Comparison of ENCODE assay signal across 1 cellular context in the genomic region with DNA sequence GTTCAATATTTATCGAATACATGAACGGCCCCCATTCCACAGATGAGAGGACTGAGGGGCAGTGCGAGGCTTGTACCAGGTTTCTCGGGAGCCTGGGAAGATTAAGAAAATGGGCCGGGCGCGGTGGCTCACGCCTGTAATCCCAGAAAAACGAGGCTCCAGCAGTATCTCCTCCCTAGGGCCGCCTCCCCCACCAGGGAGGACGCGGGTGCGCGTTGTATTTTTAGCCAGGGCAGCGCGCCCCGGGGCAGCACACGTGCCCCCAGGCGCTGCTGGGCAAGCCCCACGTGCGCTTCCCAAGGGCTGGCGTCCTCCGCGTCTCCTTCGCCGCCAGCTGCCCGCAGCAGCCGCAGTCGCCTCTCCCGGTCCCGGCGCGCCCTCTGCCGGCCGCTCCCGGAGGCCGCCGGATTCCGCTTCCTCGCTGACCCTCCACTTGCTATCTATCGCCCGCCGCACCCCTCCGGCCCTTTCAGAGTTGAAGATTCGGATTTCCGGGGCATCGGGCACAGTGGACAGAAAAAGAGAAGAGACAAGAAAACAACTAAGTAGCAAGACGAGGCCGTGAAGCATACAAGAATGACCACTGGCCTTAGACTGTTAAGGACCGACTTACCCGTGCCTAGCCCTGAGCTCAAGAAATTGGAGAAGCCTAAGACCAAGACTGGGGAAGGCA.
TF ChIP-seq lines count a peak whose summit lies in the region.

No MANE protein-coding gene starts in this region.

TF ChIP-seq in HepG2, 621 proteins besides CTCF, POLR2A, EP300 and RAD21 (continued from another document and continues in another):
- TF ChIP-seq, protein P1, sequence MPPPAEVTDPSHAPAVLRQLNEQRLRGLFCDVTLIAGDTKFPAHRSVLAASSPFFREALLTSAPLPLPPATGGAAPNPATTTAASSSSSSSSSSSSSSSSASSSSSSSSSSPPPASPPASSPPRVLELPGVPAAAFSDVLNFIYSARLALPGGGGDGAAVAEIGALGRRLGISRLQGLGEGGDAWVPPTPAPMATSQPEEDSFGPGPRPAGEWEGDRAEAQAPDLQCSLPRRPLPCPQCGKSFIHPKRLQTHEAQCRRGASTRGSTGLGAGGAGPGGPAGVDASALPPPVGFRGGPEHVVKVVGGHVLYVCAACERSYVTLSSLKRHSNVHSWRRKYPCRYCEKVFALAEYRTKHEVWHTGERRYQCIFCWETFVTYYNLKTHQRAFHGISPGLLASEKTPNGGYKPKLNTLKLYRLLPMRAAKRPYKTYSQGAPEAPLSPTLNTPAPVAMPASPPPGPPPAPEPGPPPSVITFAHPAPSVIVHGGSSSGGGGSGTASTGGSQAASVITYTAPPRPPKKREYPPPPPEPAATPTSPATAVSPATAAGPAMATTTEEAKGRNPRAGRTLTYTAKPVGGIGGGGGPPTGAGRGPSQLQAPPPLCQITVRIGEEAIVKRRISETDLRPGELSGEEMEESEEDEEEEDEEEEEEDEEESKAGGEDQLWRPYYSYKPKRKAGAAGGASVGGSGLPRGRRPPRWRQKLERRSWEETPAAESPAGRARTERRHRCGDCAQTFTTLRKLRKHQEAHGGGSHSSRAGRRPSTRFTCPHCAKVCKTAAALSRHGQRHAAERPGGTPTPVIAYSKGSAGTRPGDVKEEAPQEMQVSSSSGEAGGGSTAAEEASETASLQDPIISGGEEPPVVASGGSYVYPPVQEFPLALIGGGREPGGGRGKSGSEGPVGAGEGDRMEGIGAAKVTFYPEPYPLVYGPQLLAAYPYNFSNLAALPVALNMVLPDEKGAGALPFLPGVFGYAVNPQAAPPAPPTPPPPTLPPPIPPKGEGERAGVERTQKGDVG (CRISPR knock-in tag; IDR thresholded peaks at IDR 0.05; ENCODE audit: borderline replicate concordance) = no peak
- TF ChIP-seq SIN3B (IDR thresholded peaks at IDR 0.05; ENCODE audit: low read length) (no peak), ZNF484 (CRISPR knock-in tag; IDR thresholded peaks at IDR 0.05; ENCODE audit: borderline replicate concordance, low read depth) (no peak), ZNF12 (CRISPR knock-in tag; IDR thresholded peaks at IDR 0.05) (no peak), TCF12 (IDR thresholded peaks at IDR 0.05) (no peak), TCF12 (CRISPR knock-in tag; IDR thresholded peaks at IDR 0.05) (no peak), TBP (CRISPR knock-in tag; IDR thresholded peaks at IDR 0.05) (no peak), ZNF335 (CRISPR knock-in tag; IDR thresholded peaks at IDR 0.05) (no peak), ZNF720 (CRISPR knock-in tag; IDR thresholded peaks at IDR 0.05) (no peak), CBFB (CRISPR knock-in tag; IDR thresholded peaks at IDR 0.05) (peak; percentile 79; the same call in 1 of the 2 replicates), RARA (CRISPR knock-in tag; IDR thresholded peaks at IDR 0.05) (no peak), ARNT (IDR thresholded peaks at IDR 0.05) (no peak), PAF1 (CRISPR knock-in tag; IDR thresholded peaks at IDR 0.05) (no peak), AGO2 (optimal IDR thresholded peaks at IDR 0.05; ENCODE audit: low read depth, low read length) (no peak), ZNF737 (CRISPR knock-in tag; IDR thresholded peaks at IDR 0.05; ENCODE audit: borderline replicate concordance) (no peak), HNRNPK (IDR thresholded peaks at IDR 0.05; ENCODE audit: low read depth, low read length, poor library complexity, severe bottlenecking) (no peak), ZNF780A (CRISPR knock-in tag; IDR thresholded peaks at IDR 0.05) (no peak), ETV6 (CRISPR knock-in tag; conservative IDR thresholded peaks at IDR 0.05) (peak; percentile 52; the same call in 1 of the 2 replicates), ZNF441 (CRISPR knock-in tag; IDR thresholded peaks at IDR 0.05; ENCODE audit: borderline replicate concordance) (no peak), MED1 (CRISPR knock-in tag; IDR thresholded peaks at IDR 0.05) (peak; percentile 54; the same call in 1 of the 2 replicates), PCBP2 (optimal IDR thresholded peaks at IDR 0.05; ENCODE audit: low read depth, low read length, poor library complexity, severe bottlenecking) (no peak), KDM4B (CRISPR knock-in tag; IDR thresholded peaks at IDR 0.05) (no peak), ZNF746 (CRISPR knock-in tag; IDR thresholded peaks at IDR 0.05) (no peak), CHCHD3 (CRISPR knock-in tag; IDR thresholded peaks at IDR 0.05) (no peak), JUNB (CRISPR knock-in tag; IDR thresholded peaks at IDR 0.05; ENCODE audit: borderline replicate concordance) (no peak), ELF4 (CRISPR knock-in tag; IDR thresholded peaks at IDR 0.05; ENCODE audit: borderline replicate concordance) (no peak), NONO (IDR thresholded peaks at IDR 0.05) (no peak), NONO (CRISPR knock-in tag; conservative IDR thresholded peaks at IDR 0.05) (peak; percentile 70), CREB1 (IDR thresholded peaks at IDR 0.05) (no peak), CREB1 (CRISPR knock-in tag; IDR thresholded peaks at IDR 0.05) (no peak), ZNF230 (CRISPR knock-in tag; IDR thresholded peaks at IDR 0.05) (no peak)
- TF ChIP-seq, protein P2, sequence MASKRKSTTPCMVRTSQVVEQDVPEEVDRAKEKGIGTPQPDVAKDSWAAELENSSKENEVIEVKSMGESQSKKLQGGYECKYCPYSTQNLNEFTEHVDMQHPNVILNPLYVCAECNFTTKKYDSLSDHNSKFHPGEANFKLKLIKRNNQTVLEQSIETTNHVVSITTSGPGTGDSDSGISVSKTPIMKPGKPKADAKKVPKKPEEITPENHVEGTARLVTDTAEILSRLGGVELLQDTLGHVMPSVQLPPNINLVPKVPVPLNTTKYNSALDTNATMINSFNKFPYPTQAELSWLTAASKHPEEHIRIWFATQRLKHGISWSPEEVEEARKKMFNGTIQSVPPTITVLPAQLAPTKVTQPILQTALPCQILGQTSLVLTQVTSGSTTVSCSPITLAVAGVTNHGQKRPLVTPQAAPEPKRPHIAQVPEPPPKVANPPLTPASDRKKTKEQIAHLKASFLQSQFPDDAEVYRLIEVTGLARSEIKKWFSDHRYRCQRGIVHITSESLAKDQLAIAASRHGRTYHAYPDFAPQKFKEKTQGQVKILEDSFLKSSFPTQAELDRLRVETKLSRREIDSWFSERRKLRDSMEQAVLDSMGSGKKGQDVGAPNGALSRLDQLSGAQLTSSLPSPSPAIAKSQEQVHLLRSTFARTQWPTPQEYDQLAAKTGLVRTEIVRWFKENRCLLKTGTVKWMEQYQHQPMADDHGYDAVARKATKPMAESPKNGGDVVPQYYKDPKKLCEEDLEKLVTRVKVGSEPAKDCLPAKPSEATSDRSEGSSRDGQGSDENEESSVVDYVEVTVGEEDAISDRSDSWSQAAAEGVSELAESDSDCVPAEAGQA (IDR thresholded peaks at IDR 0.05; ENCODE audit: low read depth) = 0 out of 2 replicates have a peak, but pooled peaks have one; percentile 33
- TF ChIP-seq, protein P2 (CRISPR knock-in tag; IDR thresholded peaks at IDR 0.05; ENCODE audit: borderline replicate concordance) = peak; percentile 42; the same call in 1 of the 2 replicates
- TF ChIP-seq, protein P3, sequence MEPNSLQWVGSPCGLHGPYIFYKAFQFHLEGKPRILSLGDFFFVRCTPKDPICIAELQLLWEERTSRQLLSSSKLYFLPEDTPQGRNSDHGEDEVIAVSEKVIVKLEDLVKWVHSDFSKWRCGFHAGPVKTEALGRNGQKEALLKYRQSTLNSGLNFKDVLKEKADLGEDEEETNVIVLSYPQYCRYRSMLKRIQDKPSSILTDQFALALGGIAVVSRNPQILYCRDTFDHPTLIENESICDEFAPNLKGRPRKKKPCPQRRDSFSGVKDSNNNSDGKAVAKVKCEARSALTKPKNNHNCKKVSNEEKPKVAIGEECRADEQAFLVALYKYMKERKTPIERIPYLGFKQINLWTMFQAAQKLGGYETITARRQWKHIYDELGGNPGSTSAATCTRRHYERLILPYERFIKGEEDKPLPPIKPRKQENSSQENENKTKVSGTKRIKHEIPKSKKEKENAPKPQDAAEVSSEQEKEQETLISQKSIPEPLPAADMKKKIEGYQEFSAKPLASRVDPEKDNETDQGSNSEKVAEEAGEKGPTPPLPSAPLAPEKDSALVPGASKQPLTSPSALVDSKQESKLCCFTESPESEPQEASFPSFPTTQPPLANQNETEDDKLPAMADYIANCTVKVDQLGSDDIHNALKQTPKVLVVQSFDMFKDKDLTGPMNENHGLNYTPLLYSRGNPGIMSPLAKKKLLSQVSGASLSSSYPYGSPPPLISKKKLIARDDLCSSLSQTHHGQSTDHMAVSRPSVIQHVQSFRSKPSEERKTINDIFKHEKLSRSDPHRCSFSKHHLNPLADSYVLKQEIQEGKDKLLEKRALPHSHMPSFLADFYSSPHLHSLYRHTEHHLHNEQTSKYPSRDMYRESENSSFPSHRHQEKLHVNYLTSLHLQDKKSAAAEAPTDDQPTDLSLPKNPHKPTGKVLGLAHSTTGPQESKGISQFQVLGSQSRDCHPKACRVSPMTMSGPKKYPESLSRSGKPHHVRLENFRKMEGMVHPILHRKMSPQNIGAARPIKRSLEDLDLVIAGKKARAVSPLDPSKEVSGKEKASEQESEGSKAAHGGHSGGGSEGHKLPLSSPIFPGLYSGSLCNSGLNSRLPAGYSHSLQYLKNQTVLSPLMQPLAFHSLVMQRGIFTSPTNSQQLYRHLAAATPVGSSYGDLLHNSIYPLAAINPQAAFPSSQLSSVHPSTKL (CRISPR knock-in tag; IDR thresholded peaks at IDR 0.05) = peak; percentile 44; the same call in 1 of the 2 replicates
- TF ChIP-seq, protein P4, sequence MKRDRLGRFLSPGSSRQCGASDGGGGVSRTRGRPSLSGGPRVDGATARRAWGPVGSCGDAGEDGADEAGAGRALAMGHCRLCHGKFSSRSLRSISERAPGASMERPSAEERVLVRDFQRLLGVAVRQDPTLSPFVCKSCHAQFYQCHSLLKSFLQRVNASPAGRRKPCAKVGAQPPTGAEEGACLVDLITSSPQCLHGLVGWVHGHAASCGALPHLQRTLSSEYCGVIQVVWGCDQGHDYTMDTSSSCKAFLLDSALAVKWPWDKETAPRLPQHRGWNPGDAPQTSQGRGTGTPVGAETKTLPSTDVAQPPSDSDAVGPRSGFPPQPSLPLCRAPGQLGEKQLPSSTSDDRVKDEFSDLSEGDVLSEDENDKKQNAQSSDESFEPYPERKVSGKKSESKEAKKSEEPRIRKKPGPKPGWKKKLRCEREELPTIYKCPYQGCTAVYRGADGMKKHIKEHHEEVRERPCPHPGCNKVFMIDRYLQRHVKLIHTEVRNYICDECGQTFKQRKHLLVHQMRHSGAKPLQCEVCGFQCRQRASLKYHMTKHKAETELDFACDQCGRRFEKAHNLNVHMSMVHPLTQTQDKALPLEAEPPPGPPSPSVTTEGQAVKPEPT (CRISPR knock-in tag; IDR thresholded peaks at IDR 0.05; ENCODE audit: low read depth) = no peak; the same call in 1 of the 2 replicates
- TF ChIP-seq, protein P5, sequence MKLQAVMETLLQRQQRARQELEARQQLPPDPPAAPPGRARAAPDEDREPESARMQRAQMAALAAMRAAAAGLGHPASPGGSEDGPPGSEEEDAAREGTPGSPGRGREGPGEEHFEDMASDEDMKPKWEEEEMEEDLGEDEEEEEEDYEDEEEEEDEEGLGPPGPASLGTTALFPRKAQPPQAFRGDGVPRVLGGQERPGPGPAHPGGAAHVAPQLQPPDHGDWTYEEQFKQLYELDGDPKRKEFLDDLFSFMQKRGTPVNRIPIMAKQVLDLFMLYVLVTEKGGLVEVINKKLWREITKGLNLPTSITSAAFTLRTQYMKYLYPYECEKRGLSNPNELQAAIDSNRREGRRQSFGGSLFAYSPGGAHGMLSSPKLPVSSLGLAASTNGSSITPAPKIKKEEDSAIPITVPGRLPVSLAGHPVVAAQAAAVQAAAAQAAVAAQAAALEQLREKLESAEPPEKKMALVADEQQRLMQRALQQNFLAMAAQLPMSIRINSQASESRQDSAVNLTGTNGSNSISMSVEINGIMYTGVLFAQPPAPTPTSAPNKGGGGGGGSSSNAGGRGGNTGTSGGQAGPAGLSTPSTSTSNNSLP (IDR thresholded peaks at IDR 0.05; ENCODE audit: low read depth, low read length) = no peak
- TF ChIP-seq, protein P6, sequence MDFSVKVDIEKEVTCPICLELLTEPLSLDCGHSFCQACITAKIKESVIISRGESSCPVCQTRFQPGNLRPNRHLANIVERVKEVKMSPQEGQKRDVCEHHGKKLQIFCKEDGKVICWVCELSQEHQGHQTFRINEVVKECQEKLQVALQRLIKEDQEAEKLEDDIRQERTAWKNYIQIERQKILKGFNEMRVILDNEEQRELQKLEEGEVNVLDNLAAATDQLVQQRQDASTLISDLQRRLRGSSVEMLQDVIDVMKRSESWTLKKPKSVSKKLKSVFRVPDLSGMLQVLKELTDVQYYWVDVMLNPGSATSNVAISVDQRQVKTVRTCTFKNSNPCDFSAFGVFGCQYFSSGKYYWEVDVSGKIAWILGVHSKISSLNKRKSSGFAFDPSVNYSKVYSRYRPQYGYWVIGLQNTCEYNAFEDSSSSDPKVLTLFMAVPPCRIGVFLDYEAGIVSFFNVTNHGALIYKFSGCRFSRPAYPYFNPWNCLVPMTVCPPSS (IDR thresholded peaks at IDR 0.05) = no peak
- TF ChIP-seq, protein P7, sequence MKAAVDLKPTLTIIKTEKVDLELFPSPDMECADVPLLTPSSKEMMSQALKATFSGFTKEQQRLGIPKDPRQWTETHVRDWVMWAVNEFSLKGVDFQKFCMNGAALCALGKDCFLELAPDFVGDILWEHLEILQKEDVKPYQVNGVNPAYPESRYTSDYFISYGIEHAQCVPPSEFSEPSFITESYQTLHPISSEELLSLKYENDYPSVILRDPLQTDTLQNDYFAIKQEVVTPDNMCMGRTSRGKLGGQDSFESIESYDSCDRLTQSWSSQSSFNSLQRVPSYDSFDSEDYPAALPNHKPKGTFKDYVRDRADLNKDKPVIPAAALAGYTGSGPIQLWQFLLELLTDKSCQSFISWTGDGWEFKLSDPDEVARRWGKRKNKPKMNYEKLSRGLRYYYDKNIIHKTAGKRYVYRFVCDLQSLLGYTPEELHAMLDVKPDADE (CRISPR knock-in tag; IDR thresholded peaks at IDR 0.05) = no peak
- TF ChIP-seq, protein P8, sequence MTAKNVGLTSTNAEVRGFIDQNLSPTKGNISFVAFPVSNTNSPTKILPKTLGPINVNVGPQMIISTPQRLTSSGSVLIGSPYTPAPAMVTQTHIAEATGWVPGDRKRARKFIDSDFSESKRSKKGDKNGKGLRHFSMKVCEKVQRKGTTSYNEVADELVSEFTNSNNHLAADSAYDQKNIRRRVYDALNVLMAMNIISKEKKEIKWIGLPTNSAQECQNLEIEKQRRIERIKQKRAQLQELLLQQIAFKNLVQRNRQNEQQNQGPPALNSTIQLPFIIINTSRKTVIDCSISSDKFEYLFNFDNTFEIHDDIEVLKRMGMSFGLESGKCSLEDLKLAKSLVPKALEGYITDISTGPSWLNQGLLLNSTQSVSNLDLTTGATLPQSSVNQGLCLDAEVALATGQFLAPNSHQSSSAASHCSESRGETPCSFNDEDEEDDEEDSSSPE (CRISPR knock-in tag; IDR thresholded peaks at IDR 0.05) = peak; percentile 63; the same call in 1 of the 2 replicates
